In the genomic region with DNA sequence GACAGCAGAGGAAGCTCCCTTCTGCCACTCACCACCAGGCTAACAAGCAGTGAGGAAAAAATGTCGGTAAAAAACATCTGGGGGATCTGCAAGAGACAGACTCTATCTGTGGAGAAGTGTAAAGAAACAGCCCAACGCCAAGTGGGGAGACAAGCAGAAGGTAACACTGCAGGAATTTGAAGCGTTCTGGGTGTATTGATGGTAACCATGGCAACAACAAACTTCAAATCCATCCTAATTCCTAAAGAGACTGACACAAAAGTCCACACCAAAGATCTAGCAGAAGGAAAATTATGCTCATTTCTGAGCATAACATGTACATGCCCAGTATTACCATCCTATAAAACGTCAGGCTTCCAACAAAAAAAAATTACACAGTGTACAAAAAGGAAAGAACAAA, we compare ENCODE assay signal across 35 cellular contexts.
"Had no signal": no experiment of that assay in that cellular context is flagged by ENCODE, and none has a peak within 500 bp of the region (broad histone marks: within the 10 kb centered on the region; RNA-seq: fewer than 3 reads in every experiment).

No MANE protein-coding gene starts in this region.

- H3K36me3 ChIP-seq: adrenal gland, esophagus muscularis mucosa, gastrocnemius medialis, heart left ventricle, WERI-Rb-1 had no signal

- H3K36me3 Mint-ChIP-seq: activated naive CD8-positive, alpha-beta T cell treated with anti-CD3 and anti-CD28 coated beads for 36 hours had no signal

- H3K27me3 Mint-ChIP-seq: activated B cell treated with CpG ODN at 0.5 μM for 24 hours; activated CD8-positive, alpha-beta T cell treated with anti-CD3 and anti-CD28 coated beads for 36 hours; activated naive CD8-positive, alpha-beta T cell treated with anti-CD3 and anti-CD28 coated beads for 36 hours; activated naive CD8-positive, alpha-beta T cell treated with anti-CD3 and anti-CD28 coated beads, Interleukin-2, amount 50 U/mL, for 24 hours; effector memory CD8-positive, alpha-beta T cell; T-helper 17 cell had no signal

- H3K9me3 Mint-ChIP-seq: activated CD8-positive, alpha-beta T cell treated with anti-CD3 and anti-CD28 coated beads for 36 hours; activated naive CD8-positive, alpha-beta T cell treated with anti-CD3 and anti-CD28 coated beads for 36 hours; activated naive CD8-positive, alpha-beta T cell treated with anti-CD3 and anti-CD28 coated beads, Interleukin-2, amount 50 U/mL, for 24 hours had no signal

- H3K27ac Mint-ChIP-seq: activated B cell treated with CpG ODN at 0.5 μM for 24 hours; activated CD8-positive, alpha-beta T cell treated with anti-CD3 and anti-CD28 coated beads for 36 hours; activated naive CD8-positive, alpha-beta T cell treated with anti-CD3 and anti-CD28 coated beads for 36 hours; activated naive CD8-positive, alpha-beta T cell treated with anti-CD3 and anti-CD28 coated beads, Interleukin-2, amount 50 U/mL, for 24 hours; activated T-helper 17 cell treated with anti-CD3 and anti-CD28 coated beads, Interleukin-2, amount 50 U/mL, for 72 hours; effector memory CD8-positive, alpha-beta T cell; T-helper 17 cell; T-helper 2 cell treated with Interferon-gamma antibody and Interleukin-4, amounts not matched to agents 5 μg/mL and 100 μg/mL, for 36 hours had no signal

- DNase-seq: activated B cell treated with CpG ODN at 0.5 μM for 24 hours; activated CD4-positive, alpha-beta T cell treated with anti-CD3 and anti-CD28 coated beads for 48 hours; activated CD4-positive, alpha-beta T cell treated with anti-CD3 and anti-CD28 coated beads, Interleukin-2, amount 50 U/mL, for 1 hour; activated CD4-positive, alpha-beta T cell treated with anti-CD3 and anti-CD28 coated beads, Interleukin-2, amount 50 U/mL, for 48 hours; activated CD8-positive, alpha-beta memory T cell treated with anti-CD3 and anti-CD28 coated beads for 24 hours; activated CD8-positive, alpha-beta T cell treated with anti-CD3 and anti-CD28 coated beads for 36 hours; activated effector memory CD4-positive, alpha-beta T cell treated with Interleukin-2 at 50 U/mL for 16 hours; activated gamma-delta T cell treated with Interleukin-2 at 50 U/mL for 16 hours; activated naive CD4-positive, alpha-beta T cell treated with anti-CD3 and anti-CD28 coated beads, Interleukin-2, amount 50 U/mL, for 16 hours; activated naive CD4-positive, alpha-beta T cell treated with Interleukin-2 at 50 U/mL for 16 hours; activated naive CD8-positive, alpha-beta T cell treated with anti-CD3 and anti-CD28 coated beads for 36 hours; activated naive CD8-positive, alpha-beta T cell treated with anti-CD3 and anti-CD28 coated beads, Interleukin-2, amount 50 U/mL, for 24 hours; activated T-cell treated with anti-CD3 and anti-CD28 coated beads, Interleukin-2, amount 50 U/mL, for 4 hours; adrenal gland; amygdala; aorta; body of pancreas; caudate nucleus; cortex of kidney; dermis blood vessel endothelial cell; effector CD4-positive, alpha-beta T cell; effector memory CD8-positive, alpha-beta T cell; erythroblast; foreskin keratinocyte; gastrocnemius medialis; glutamatergic neuron; heart left ventricle; T-helper 17 cell; T1000; WERI-Rb-1 had no signal

- H3K9me3 ChIP-seq: adrenal gland, body of pancreas, esophagus muscularis mucosa, gastrocnemius medialis, heart left ventricle had no signal

- H3K27ac ChIP-seq: adrenal gland, body of pancreas, esophagus muscularis mucosa, foreskin keratinocyte, gastrocnemius medialis, heart left ventricle, WERI-Rb-1 had no signal

- H3K4me1 ChIP-seq: adrenal gland, body of pancreas, foreskin keratinocyte, gastrocnemius medialis, heart left ventricle had no signal

- ATAC-seq: activated CD4-positive, CD25-positive, alpha-beta regulatory T cell treated with anti-CD3 and anti-CD28 coated beads, Interleukin-2, amount 50 U/mL, for 24 hours; activated CD8-positive, alpha-beta T cell treated with anti-CD3 and anti-CD28 coated beads for 36 hours; activated naive CD8-positive, alpha-beta T cell treated with anti-CD3 and anti-CD28 coated beads, Interleukin-2, amount 50 U/mL, for 24 hours; activated T-cell treated with anti-CD3 and anti-CD28 coated beads, Interleukin-2, amount 50 U/mL, for 4 hours; activated T-helper 17 cell treated with anti-CD3 and anti-CD28 coated beads, Interleukin-2, amount 50 U/mL, for 72 hours; body of pancreas; effector memory CD8-positive, alpha-beta T cell; foreskin keratinocyte; gastrocnemius medialis; heart left ventricle; T-helper 17 cell had no signal

- H3K4me3 ChIP-seq: adrenal gland, body of pancreas, esophagus muscularis mucosa, gastrocnemius medialis, heart left ventricle had no signal

- H3K4me3 Mint-ChIP-seq: activated B cell treated with CpG ODN at 0.5 μM for 24 hours; activated CD8-positive, alpha-beta T cell treated with anti-CD3 and anti-CD28 coated beads for 36 hours; activated naive CD8-positive, alpha-beta T cell treated with anti-CD3 and anti-CD28 coated beads for 36 hours; activated naive CD8-positive, alpha-beta T cell treated with anti-CD3 and anti-CD28 coated beads, Interleukin-2, amount 50 U/mL, for 24 hours; activated T-cell treated with anti-CD3 and anti-CD28 coated beads, Interleukin-2, amount 50 U/mL, for 4 hours; activated T-helper 17 cell treated with anti-CD3 and anti-CD28 coated beads, Interleukin-2, amount 50 U/mL, for 72 hours; effector memory CD8-positive, alpha-beta T cell; T-helper 17 cell; T-helper 2 cell treated with Interferon-gamma antibody and Interleukin-4, amounts not matched to agents 5 μg/mL and 100 μg/mL, for 36 hours had no signal

- H3K4me1 Mint-ChIP-seq: activated B cell treated with CpG ODN at 0.5 μM for 24 hours; activated naive CD8-positive, alpha-beta T cell treated with anti-CD3 and anti-CD28 coated beads for 36 hours; activated naive CD8-positive, alpha-beta T cell treated with anti-CD3 and anti-CD28 coated beads, Interleukin-2, amount 50 U/mL, for 24 hours; activated T-helper 17 cell treated with anti-CD3 and anti-CD28 coated beads, Interleukin-2, amount 50 U/mL, for 72 hours; T-helper 17 cell had no signal

- FAIRE-seq: colon had no signal

- H3K27me3 ChIP-seq: adrenal gland, body of pancreas, esophagus muscularis mucosa, foreskin keratinocyte, gastrocnemius medialis, heart left ventricle had no signal
